In genomic region chr12:49643961-49644619, GRCh38 we compare ENCODE assay signal across 9 cellular contexts. TPM values are rescaled to one million over a fixed set of nuclear protein-coding genes. Genes with fewer than 3 reads are reported as not detected.
DNase-seq lines count a peak whose midpoint lies in the region; ATAC-seq, FAIRE-seq and TF ChIP-seq lines count a peak whose summit lies in the region.
"Had no signal": no experiment of that assay in that cellular context is flagged by ENCODE, and none has a peak within 500 bp of the region (broad histone marks: within the 10 kb centered on the region; RNA-seq: fewer than 3 reads in every experiment).

No MANE protein-coding gene starts in this region.

- no peak for TF ChIP-seq CTCF in pancreas (IDR thresholded peaks at IDR 0.05)
- no peak for TF ChIP-seq CTCF in GM13976 (IDR thresholded peaks at IDR 0.05; ENCODE audit: borderline replicate concordance, control extremely low read depth, extremely low read depth, insufficient read depth, missing control alignments)

- no peak for DNase-seq in T-helper 17 cell
- peak in 1 of 6 donors; percentile 40 for DNase-seq in pancreas
- no peak for DNase-seq in GM13976 (ENCODE audit: low spot score)

- no peak for FAIRE-seq in pancreas (lab: Jason Lieb, UNC)

- ATAC-seq in GM19395 (IDR thresholded peaks at IDR 0.05; ENCODE audit: unreplicated experiment) (peak; percentile 11), T-helper 17 cell (peak; percentile 26), pancreas (peak in 3 of 4 donors; percentile 8 to 32 (median 15)), HG02571 (IDR thresholded peaks at IDR 0.05; ENCODE audit: unreplicated experiment) (no peak), HG03521 (IDR thresholded peaks at IDR 0.05; ENCODE audit: unreplicated experiment) (no peak), GM21423 (IDR thresholded peaks at IDR 0.05; ENCODE audit: unreplicated experiment) (no peak)

- intact Hi-C loops in pancreas (cut with DNase I) = loop anchor here in 1 of 3 donors (10.0 kb wide), 1 partner anchor 61 kb away; the partner anchor contains the start of gene FMNL3

- WGBS in esophagus, 2 donors = 43 to 58% methylated on average over 10 of the region's 10 CpGs
- WGBS in pancreas, 2 donors = 74 to 80% methylated on average over 9 to 10 of the region's 10 CpGs

- peaks cover 2% of the 10 kb centered on the region for H3K36me3 Mint-ChIP-seq in T-helper 17 cell (ENCODE audit: low read depth)

- in situ Hi-C loops in GM13976 (cut with MboI; ENCODE audit: low sequenced_read_pairs, unreplicated experiment) = loop anchor here (5.0 kb wide), 1 partner anchor 68 kb away; no protein-coding TSS in a partner anchor

- H3K36me3 ChIP-seq in esophagus (ENCODE audit: control insufficient read depth in 2 of 2, insufficient read depth in 2 of 2, low read length in 1 of 2) (peaks cover 0 to 20% of the 10 kb centered on the region in 2 donors), pancreas (peaks cover 0 to 11% (median 0%) of the 10 kb centered on the region in 3 donors)

- peaks cover 18% of the 10 kb centered on the region for H3K4me1 Mint-ChIP-seq in T-helper 17 cell

- no peaks in the 10 kb centered on the region for H3K27me3 Mint-ChIP-seq in T-helper 17 cell

- H3K27ac ChIP-seq in esophagus (ENCODE audit: low read depth in 2 of 2, low read length in 1 of 2) (peak overlapping the region; percentile 4 to 72), pancreas (no peak overlapping the region)
- H3K27ac ChIP-seq: suprapubic skin had no signal

- H3K4me3 Mint-ChIP-seq in T-helper 17 cell = no peak overlapping the region

- H3K4me3 ChIP-seq in esophagus (ENCODE audit: low read depth in 1 of 2, low read length in 2 of 2) = no peak overlapping the region
- H3K4me3 ChIP-seq in pancreas = no peak overlapping the region
- H3K4me3 ChIP-seq: suprapubic skin had no signal

- H3K27me3 ChIP-seq in esophagus (ENCODE audit: control insufficient read depth in 1 of 2, insufficient read depth in 2 of 2, low read length in 2 of 2) (no peaks in the 10 kb centered on the region), pancreas (no peaks in the 10 kb centered on the region)
- H3K27me3 ChIP-seq: suprapubic skin had no signal

- peaks cover 3 to 15% of the 10 kb centered on the region in 2 donors for H3K4me1 ChIP-seq in esophagus (ENCODE audit: control insufficient read depth in 2 of 2, insufficient read depth in 2 of 2, low read length in 1 of 2)
- H3K4me1 ChIP-seq in pancreas = no peaks in the 10 kb centered on the region

- no peaks in the 10 kb centered on the region for H3K9me3 ChIP-seq in T-helper 17 cell (ENCODE audit: control insufficient read depth, low read length, poor library complexity, severe bottlenecking)
- H3K9me3 ChIP-seq in esophagus (ENCODE audit: control insufficient read depth in 2 of 2, insufficient read depth in 1 of 2, low read depth in 1 of 2, low read length in 1 of 2) = no peaks in the 10 kb centered on the region
- H3K9me3 ChIP-seq in pancreas = no peaks in the 10 kb centered on the region
- H3K9me3 ChIP-seq: suprapubic skin had no signal

- peak overlapping the region; percentile 90 for H3K27ac Mint-ChIP-seq in T-helper 17 cell

RNA-seq across cellular contexts. Expression of gene PRPF40B, which starts 20.7 kb away (rescaled TPM):
- total RNA-seq in T-helper 17 cell (1 to 10 TPM; 5.6 to 7.1 TPM), pancreas (10 to 100 TPM; 11.2 to 19.9 (median 13.2) TPM)
- polyA plus RNA-seq in esophagus (10 to 100 TPM; 10.6 to 19.9 TPM), pancreas (10 to 100 TPM; 44.9 to 58.3 TPM)

RNA-seq across cellular contexts. Expression of gene FAM186B, which starts 38.7 kb away (rescaled TPM):
- total RNA-seq in T-helper 17 cell (under 1 TPM; 0.37 to 0.39 TPM), pancreas (1 to 10 TPM in 2 of 6 donors, under 1 TPM in 4; 0.49 to 1.7 (median 0.83) TPM)
- polyA plus RNA-seq in esophagus (under 1 TPM; 0.08 to 0.09 TPM), pancreas (under 1 TPM; 0.56 to 0.65 TPM)

Comparison
In these comparisons a context has a peak if more than half of its experiments do, and no peak if none do; other contexts are left out.
1. ATAC-seq: peak in GM19395 (single experiment), T-helper 17 cell (single experiment) and pancreas (3 of 4); none in HG02571 (single experiment), HG03521 (single experiment) and GM21423 (single experiment).
2. H3K27ac ChIP-seq: peak in esophagus (2 of 2); none in pancreas (0 of 4).